ENCODE assay signal across 28 cellular contexts in genomic region chr15:85520650-85521049, GRCh38.
"Had no signal": no experiment of that assay in that cellular context is flagged by ENCODE, and none has a peak within 500 bp of the region (broad histone marks: within the 10 kb centered on the region; RNA-seq: fewer than 3 reads in every experiment).

No MANE protein-coding gene starts in this region.

- H3K9me3 Mint-ChIP-seq: activated CD4-positive, alpha-beta memory T cell treated with anti-CD3 and anti-CD28 coated beads, Interleukin-2, amount 10 ng/mL, durations not matched to agents 7 days and 5 days; activated T-cell treated with anti-CD3 and anti-CD28 coated beads, Interleukin-2, amount 50 U/mL, for 24 hours; activated T-helper 17 cell treated with anti-CD3 and anti-CD28 coated beads, Interleukin-2, amount 50 U/mL, for 72 hours; nephron; type B pancreatic cell had no signal

- DNase-seq: activated CD4-positive, alpha-beta memory T cell treated with anti-CD3 and anti-CD28 coated beads, Interleukin-2, amount 10 ng/mL, durations not matched to agents 7 days and 5 days; activated CD4-positive, alpha-beta T cell treated with anti-CD3 and anti-CD28 coated beads, Interleukin-2, amount 10 ng/mL, durations not matched to agents 24 days and 14 days; activated CD8-positive, alpha-beta memory T cell treated with anti-CD3 and anti-CD28 coated beads, Interleukin-2, amount 50 U/mL, for 48 hours; activated gamma-delta T cell treated with Interleukin-2 at 50 U/mL for 16 hours; activated naive CD4-positive, alpha-beta T cell treated with anti-CD3 and anti-CD28 coated beads, Interleukin-2, amount 50 U/mL, for 16 hours; activated T-cell treated with anti-CD3 and anti-CD28 coated beads, Interleukin-2, amount 50 U/mL, for 24 hours; dermis blood vessel endothelial cell; effector CD4-positive, alpha-beta T cell; kidney glomerular epithelial cell; left lung; lower lobe of right lung; mesendoderm; mucosa of descending colon; ovary; retina; stimulated activated CD4-positive, alpha-beta T cell treated with anti-CD3 and anti-CD28 coated beads, Interleukin-12 subunit alpha, Interleukin-12 subunit beta, amount 100 ng/mL, for 4 hours; stimulated activated CD4-positive, alpha-beta T cell treated with anti-CD3 and anti-CD28 coated beads, Interleukin-4, amount 100 ng/mL, for 1 hour; stimulated activated naive CD8-positive, alpha-beta T cell treated with anti-CD3 and anti-CD28 coated beads, Interleukin-15, amount 100 ng/mL, for 72 hours; substantia nigra; uterus had no signal

- H3K27ac Mint-ChIP-seq: activated CD4-positive, alpha-beta memory T cell treated with anti-CD3 and anti-CD28 coated beads, Interleukin-2, amount 10 ng/mL, durations not matched to agents 7 days and 5 days; activated T-cell treated with anti-CD3 and anti-CD28 coated beads, Interleukin-2, amount 50 U/mL, for 24 hours; activated T-helper 17 cell treated with anti-CD3 and anti-CD28 coated beads, Interleukin-2, amount 50 U/mL, for 72 hours; nephron; stimulated activated effector memory CD8-positive, alpha-beta T cell treated with anti-CD3 and anti-CD28 coated beads, Interleukin-12 subunit alpha, Interleukin-12 subunit beta, amount 100 ng/mL, for 72 hours; stimulated activated naive CD8-positive, alpha-beta T cell treated with anti-CD3 and anti-CD28 coated beads, Interleukin-15, amount 100 ng/mL, for 72 hours; type B pancreatic cell had no signal

- ATAC-seq: activated CD4-positive, CD25-positive, alpha-beta regulatory T cell treated with anti-CD3 and anti-CD28 coated beads, Interleukin-2, amount 50 U/mL, for 24 hours; activated T-helper 17 cell treated with anti-CD3 and anti-CD28 coated beads, Interleukin-2, amount 50 U/mL, for 72 hours; left lung; lower lobe of right lung; mucosa of descending colon; sciatic nerve; stimulated activated effector memory CD8-positive, alpha-beta T cell treated with anti-CD3 and anti-CD28 coated beads, Interleukin-12 subunit alpha, Interleukin-12 subunit beta, amount 100 ng/mL, for 72 hours; stimulated activated naive CD8-positive, alpha-beta T cell treated with anti-CD3 and anti-CD28 coated beads, Interleukin-15, amount 100 ng/mL, for 72 hours had no signal

- H3K27me3 Mint-ChIP-seq: activated CD4-positive, alpha-beta memory T cell treated with anti-CD3 and anti-CD28 coated beads, Interleukin-2, amount 10 ng/mL, durations not matched to agents 7 days and 5 days; activated CD4-positive, alpha-beta T cell treated with anti-CD3 and anti-CD28 coated beads, Interleukin-2, amount 10 ng/mL, durations not matched to agents 24 days and 14 days; activated T-cell treated with anti-CD3 and anti-CD28 coated beads, Interleukin-2, amount 50 U/mL, for 24 hours; activated T-helper 17 cell treated with anti-CD3 and anti-CD28 coated beads, Interleukin-2, amount 50 U/mL, for 72 hours; stimulated activated naive CD8-positive, alpha-beta T cell treated with anti-CD3 and anti-CD28 coated beads, Interleukin-15, amount 100 ng/mL, for 72 hours; type B pancreatic cell had no signal

- H3K4me3 ChIP-seq: left lung, lower lobe of right lung, mucosa of descending colon, ovary, prostate gland, skin epidermis, uterus had no signal

- H3K4me3 Mint-ChIP-seq: activated CD4-positive, alpha-beta memory T cell treated with anti-CD3 and anti-CD28 coated beads, Interleukin-2, amount 10 ng/mL, durations not matched to agents 7 days and 5 days; activated CD4-positive, alpha-beta T cell treated with anti-CD3 and anti-CD28 coated beads, Interleukin-2, amount 10 ng/mL, durations not matched to agents 24 days and 14 days; activated T-cell treated with anti-CD3 and anti-CD28 coated beads, Interleukin-2, amount 50 U/mL, for 24 hours; activated T-helper 17 cell treated with anti-CD3 and anti-CD28 coated beads, Interleukin-2, amount 50 U/mL, for 72 hours; nephron; stimulated activated effector memory CD8-positive, alpha-beta T cell treated with anti-CD3 and anti-CD28 coated beads, Interleukin-12 subunit alpha, Interleukin-12 subunit beta, amount 100 ng/mL, for 72 hours; stimulated activated naive CD8-positive, alpha-beta T cell treated with anti-CD3 and anti-CD28 coated beads, Interleukin-15, amount 100 ng/mL, for 72 hours; type B pancreatic cell had no signal
